ENCODE assay signal across 11 cellular contexts in genomic region chr19:14473915-14474578, GRCh38. TPM values are rescaled to one million over a fixed set of nuclear protein-coding genes. Genes with fewer than 3 reads are reported as not detected.
DNase-seq lines count a peak whose midpoint lies in the region; ATAC-seq and TF ChIP-seq lines count a peak whose summit lies in the region.
"Had no signal": no experiment of that assay in that cellular context is flagged by ENCODE, and none has a peak within 500 bp of the region (broad histone marks: within the 10 kb centered on the region; RNA-seq: fewer than 3 reads in every experiment).

No MANE protein-coding gene starts in this region.

- H3K27me3 ChIP-seq in transverse colon = peaks cover 34% of the 10 kb centered on the region

- no peaks in the 10 kb centered on the region for H3K9me3 Mint-ChIP-seq in activated T-helper 2 cell treated with anti-CD3 and anti-CD28 coated beads, Interferon-gamma antibody, Interleukin-2, Interleukin-4, amounts not matched to agents 10 μg/mL and 5 μg/mL and 100 μg/mL, durations not matched to agents 14 hours and 24 hours and 36 hours

- H3K36me3 Mint-ChIP-seq in activated T-helper 2 cell treated with anti-CD3 and anti-CD28 coated beads, Interferon-gamma antibody, Interleukin-2, Interleukin-4, amounts not matched to agents 10 μg/mL and 5 μg/mL and 100 μg/mL, durations not matched to agents 14 hours and 24 hours and 36 hours (ENCODE audit: low read depth) = peaks cover 14% of the 10 kb centered on the region

- H3K27me3 Mint-ChIP-seq in activated T-helper 2 cell treated with anti-CD3 and anti-CD28 coated beads, Interferon-gamma antibody, Interleukin-2, Interleukin-4, amounts not matched to agents 10 μg/mL and 5 μg/mL and 100 μg/mL, durations not matched to agents 14 hours and 24 hours and 36 hours (ENCODE audit: low read depth) = peaks cover 15% of the 10 kb centered on the region

- no peak for TF ChIP-seq CTCF in transverse colon (IDR thresholded peaks at IDR 0.05)

- DNase-seq in Right ventricle myocardium superior (peak; percentile 51), Right ventricle myocardium inferior (ENCODE audit: missing footprints) (no peak), left lobe of liver (ENCODE audit: low spot score) (no peak), transverse colon (peak; percentile 53), posterior vena cava (ENCODE audit: low spot score) (no peak), NCI-H1048 (lab: John Stamatoyannopoulos, UW) (no peak), NCI-H187 treated with DMSO at 0.1 percent for 48 hours (lab: John Stamatoyannopoulos, UW) (no peak)
- no peak for DNase-seq in activated T-helper 2 cell treated with anti-CD3 and anti-CD28 coated beads, Interferon-gamma antibody, Interleukin-2, Interleukin-4, amounts not matched to agents 10 μg/mL and 5 μg/mL and 100 μg/mL, durations not matched to agents 14 hours and 24 hours and 36 hours (ENCODE audit: low spot score)
- DNase-seq: cerebellar nuclear complex, foreskin keratinocyte, NCI-H1417 treated with DMSO at 0.1 percent for 48 hours had no signal

- WGBS in transverse colon (ENCODE audit: low coverage in 1 of 2), 2 donors = 38% methylated on average over 32 of the region's 57 CpGs; no CpG with 5 or more reads in 1 of the 2 donors

- in situ Hi-C loops in transverse colon (cut with MboI; ENCODE audit: low pct_ligation_motif_present in 1 of 4, low pct_unique_long_range_greater_than_20kb in 1 of 4, low sequenced_read_pairs in 3 of 4) = loop anchor here in 1 of 4 donors (25.0 kb wide), 1 partner anchor 287 kb away; no protein-coding TSS in a partner anchor

- peaks cover 16% of the 10 kb centered on the region for H3K4me1 Mint-ChIP-seq in activated T-helper 2 cell treated with anti-CD3 and anti-CD28 coated beads, Interferon-gamma antibody, Interleukin-2, Interleukin-4, amounts not matched to agents 10 μg/mL and 5 μg/mL and 100 μg/mL, durations not matched to agents 14 hours and 24 hours and 36 hours (ENCODE audit: low read depth)

- no peak for TF ChIP-seq EP300 in transverse colon (IDR thresholded peaks at IDR 0.05; ENCODE audit: low read depth)

- H3K4me3 Mint-ChIP-seq in activated T-helper 2 cell treated with anti-CD3 and anti-CD28 coated beads, Interferon-gamma antibody, Interleukin-2, Interleukin-4, amounts not matched to agents 10 μg/mL and 5 μg/mL and 100 μg/mL, durations not matched to agents 14 hours and 24 hours and 36 hours (ENCODE audit: low read depth) = peak overlapping the region; percentile 54

- peaks cover 19 to 43% (median 37%) of the 10 kb centered on the region in 4 donors for H3K4me1 ChIP-seq in transverse colon
- H3K4me1 ChIP-seq: foreskin keratinocyte had no signal

- ATAC-seq in Right ventricle myocardium superior (ENCODE audit: poor library complexity) (no peak), Right ventricle myocardium inferior (no peak), left lobe of liver (peak; percentile 74)
- ATAC-seq: foreskin keratinocyte had no signal

- no peak overlapping the region for H3K27ac ChIP-seq in transverse colon
- H3K27ac ChIP-seq: foreskin keratinocyte had no signal

- H3K36me3 ChIP-seq in transverse colon = peaks cover 0 to 13% (median 0%) of the 10 kb centered on the region in 4 donors

- no peaks in the 10 kb centered on the region for H3K9me3 ChIP-seq in transverse colon

- H3K4me3 ChIP-seq in transverse colon = peak overlapping the region in 1 of 4 donors; percentile 24

- TF ChIP-seq POLR2A in transverse colon (IDR thresholded peaks at IDR 0.05) = no peak

- intact Hi-C loops in Right ventricle myocardium superior (cut with DNase I) = no loop called here
- intact Hi-C loops in Right ventricle myocardium inferior (cut with DNase I) = loop anchor here (10.0 kb wide), 1 partner anchor 329 kb away; no protein-coding TSS in a partner anchor
- intact Hi-C loops in activated T-helper 2 cell treated with anti-CD3 and anti-CD28 coated beads, Interferon-gamma antibody, Interleukin-2, Interleukin-4, amounts not matched to agents 10 μg/mL and 5 μg/mL and 100 μg/mL, durations not matched to agents 14 hours and 24 hours and 36 hours (cut with micrococcal nuclease) = loop anchor here (2.0 to 5.0 kb wide), 2 partner anchors 42 to 337 kb away; partner anchors contain the start of genes ASF1B and PKN1
- intact Hi-C loops in transverse colon (cut with DNase I; ENCODE audit: low total_unique reads) = loop anchor here (10.0 kb wide), 1 partner anchor 329 kb away; no protein-coding TSS in a partner anchor
- intact Hi-C loops in posterior vena cava (cut with DNase I) = loop anchor here (5.0 to 10.0 kb wide), 2 partner anchors 112 to 119 kb away; no protein-coding TSS in a partner anchor

- H3K27ac Mint-ChIP-seq in activated T-helper 2 cell treated with anti-CD3 and anti-CD28 coated beads, Interferon-gamma antibody, Interleukin-2, Interleukin-4, amounts not matched to agents 10 μg/mL and 5 μg/mL and 100 μg/mL, durations not matched to agents 14 hours and 24 hours and 36 hours = no peak overlapping the region

RNA-seq across cellular contexts. Expression of gene PTGER1, which starts 1.1 kb away (rescaled TPM):
- total RNA-seq in Right ventricle myocardium superior (not detected), Right ventricle myocardium inferior (not detected), left lobe of liver (0.13 TPM), transverse colon (1 to 10 TPM in 2 of 4 donors, not detected in 2; 1.1 to 1.2 TPM), posterior vena cava (1 to 10 TPM in 1 of 2 donors, under 1 TPM in 1; 0.95 to 1.6 TPM)
- total RNA-seq in activated T-helper 2 cell treated with anti-CD3 and anti-CD28 coated beads, Interferon-gamma antibody, Interleukin-2, Interleukin-4, amounts not matched to agents 10 μg/mL and 5 μg/mL and 100 μg/mL, durations not matched to agents 14 hours and 24 hours and 36 hours = 1.1 and 1.6 TPM in 2 replicates
- total RNA-seq: foreskin keratinocyte had no signal

RNA-seq across cellular contexts. Expression of gene GIPC1, which starts 21.9 kb away (rescaled TPM):
- total RNA-seq in Right ventricle myocardium superior (48.9 TPM), Right ventricle myocardium inferior (50.0 TPM), left lobe of liver (28.2 TPM), transverse colon (100 to 1,000 TPM; 295 to 569 (median 362) TPM), posterior vena cava (10 to 100 TPM; 43.5 to 46.1 TPM)
- 39.2 and 40.1 TPM in 2 replicates for total RNA-seq in activated T-helper 2 cell treated with anti-CD3 and anti-CD28 coated beads, Interferon-gamma antibody, Interleukin-2, Interleukin-4, amounts not matched to agents 10 μg/mL and 5 μg/mL and 100 μg/mL, durations not matched to agents 14 hours and 24 hours and 36 hours

RNA-seq across cellular contexts. Expression of gene PKN1, which starts 40.9 kb away (rescaled TPM):
- total RNA-seq in Right ventricle myocardium superior (129 TPM), Right ventricle myocardium inferior (149 TPM), left lobe of liver (32.4 TPM), transverse colon (100 to 1,000 TPM in 1 of 4 donors, 10 to 100 TPM in 3; 29.1 to 129 (median 55.0) TPM), posterior vena cava (100 to 1,000 TPM; 135 to 173 TPM)
- 171 and 172 TPM in 2 replicates for total RNA-seq in activated T-helper 2 cell treated with anti-CD3 and anti-CD28 coated beads, Interferon-gamma antibody, Interleukin-2, Interleukin-4, amounts not matched to agents 10 μg/mL and 5 μg/mL and 100 μg/mL, durations not matched to agents 14 hours and 24 hours and 36 hours

RNA-seq across cellular contexts. Expression of gene DNAJB1, which starts 44.1 kb away (rescaled TPM):
- total RNA-seq in Right ventricle myocardium superior = 43.0 TPM
- total RNA-seq in Right ventricle myocardium inferior = 46.9 TPM
- total RNA-seq in activated T-helper 2 cell treated with anti-CD3 and anti-CD28 coated beads, Interferon-gamma antibody, Interleukin-2, Interleukin-4, amounts not matched to agents 10 μg/mL and 5 μg/mL and 100 μg/mL, durations not matched to agents 14 hours and 24 hours and 36 hours = 113 TPM in 2 replicates
- 70.7 TPM for total RNA-seq in left lobe of liver
- total RNA-seq in transverse colon = 100 to 1,000 TPM in 2 of 4 donors, 10 to 100 TPM in 2; 20.3 to 111 (median 93.8) TPM
- 10 to 100 TPM; 56.2 to 63.2 TPM for total RNA-seq in posterior vena cava

RNA-seq across cellular contexts. Expression of gene DDX39A, which starts 54.9 kb away (rescaled TPM):
- total RNA-seq in Right ventricle myocardium superior = 29.1 TPM
- total RNA-seq in Right ventricle myocardium inferior = 32.2 TPM
- 268 TPM in 2 replicates for total RNA-seq in activated T-helper 2 cell treated with anti-CD3 and anti-CD28 coated beads, Interferon-gamma antibody, Interleukin-2, Interleukin-4, amounts not matched to agents 10 μg/mL and 5 μg/mL and 100 μg/mL, durations not matched to agents 14 hours and 24 hours and 36 hours
- 18.0 TPM for total RNA-seq in left lobe of liver
- total RNA-seq in transverse colon = 100 to 1,000 TPM in 3 of 4 donors, 10 to 100 TPM in 1; 66.4 to 286 (median 163) TPM
- 10 to 100 TPM; 37.4 to 38.7 TPM for total RNA-seq in posterior vena cava

Comparison
In these comparisons a context has a peak if more than half of its experiments do, and no peak if none do; other contexts are left out.
1. DNase-seq: peak in Right ventricle myocardium superior (single experiment) and transverse colon (single experiment); none in Right ventricle myocardium inferior (single experiment), activated T-helper 2 cell treated with anti-CD3 and anti-CD28 coated beads, Interferon-gamma antibody, Interleukin-2, Interleukin-4, amounts not matched to agents 10 μg/mL and 5 μg/mL and 100 μg/mL, durations not matched to agents 14 hours and 24 hours and 36 hours (single experiment), left lobe of liver (single experiment), posterior vena cava (single experiment), NCI-H1048 (single experiment) and NCI-H187 treated with DMSO at 0.1 percent for 48 hours (single experiment).